In the genomic region with DNA sequence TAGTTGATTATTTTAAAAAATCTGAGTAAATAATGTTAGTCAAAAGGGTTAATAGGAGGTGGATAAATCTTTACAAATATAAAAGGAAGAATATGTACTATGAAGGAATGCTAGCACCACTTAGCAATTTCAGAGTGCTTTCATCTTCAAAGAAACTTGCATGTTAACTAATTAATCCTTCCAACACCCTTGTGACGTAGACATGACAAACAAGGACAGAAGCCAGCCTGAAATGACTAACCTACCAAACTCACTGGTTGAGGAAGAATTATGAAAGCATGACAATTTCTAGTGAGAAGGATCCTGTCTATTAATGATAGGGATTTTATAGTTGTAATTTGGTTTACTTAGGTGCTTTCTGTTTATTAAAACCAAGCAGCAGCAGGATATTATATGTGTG, we compare ENCODE assay signal across 15 cellular contexts.
DNase-seq lines count a peak whose midpoint lies in the region; TF ChIP-seq lines count a peak whose summit lies in the region.
"Had no signal": no experiment of that assay in that cellular context is flagged by ENCODE, and none has a peak within 500 bp of the region (broad histone marks: within the 10 kb centered on the region; RNA-seq: fewer than 3 reads in every experiment).

No MANE protein-coding gene starts in this region.

- no peaks in the 10 kb centered on the region for H4K20me1 ChIP-seq in hepatocyte (ENCODE audit: insufficient read depth, poor library complexity, severe bottlenecking)

- H2AFZ ChIP-seq in hepatocyte, result peak overlapping the region; percentile 4

- no peaks in the 10 kb centered on the region for H3K9me2 ChIP-seq in hepatocyte (replicated peaks; ENCODE audit: insufficient read depth)

- H3K4me3 ChIP-seq in adipocyte (ENCODE audit: low read length) (peak overlapping the region; percentile 14), hepatocyte (no peak overlapping the region), lower leg skin (ENCODE audit: low read depth, poor library complexity, severe bottlenecking) (no peak overlapping the region)
- H3K4me3 ChIP-seq: GM23338, K562 had no signal

- H3K4me1 ChIP-seq in adipocyte (ENCODE audit: control insufficient read depth, insufficient read depth, low read length) (peaks cover 28% of the 10 kb centered on the region), hepatocyte (ENCODE audit: insufficient read depth) (peaks cover 27% of the 10 kb centered on the region)

- no peaks in the 10 kb centered on the region for H3K79me2 ChIP-seq in hepatocyte

- H3K9me3 ChIP-seq in adipocyte (ENCODE audit: control insufficient read depth, low read length) (no peaks in the 10 kb centered on the region), hepatocyte (ENCODE audit: low read depth) (no peaks in the 10 kb centered on the region)

- peak overlapping the region; percentile 49 for H3K27ac ChIP-seq in hepatocyte

- peak overlapping the region; percentile 43 for H3K4me2 ChIP-seq in hepatocyte
- H3K4me2 ChIP-seq: GM23338 had no signal

- H3K27me3 Mint-ChIP-seq in nephron (ENCODE audit: low read depth), result no peaks in the 10 kb centered on the region
- H3K27me3 Mint-ChIP-seq: CD4-positive, alpha-beta T cell had no signal

- H3K4me3 Mint-ChIP-seq in nephron, result no peak overlapping the region
- H3K4me3 Mint-ChIP-seq: CD4-positive, alpha-beta T cell; GM23338 had no signal

- no peak for TF ChIP-seq POLR2A in lower leg skin (IDR thresholded peaks at IDR 0.05)

- WGBS in hepatocyte (ENCODE audit: low lambda C conversion rate, missing lambda C conversion rate), result 68% methylated on average over 1 of the region's 1 CpG
- WGBS in lower leg skin, 2 donors, result 56 to 69% methylated on average over 1 of the region's 1 CpG

- DNase-seq in adipocyte (ENCODE audit: low read depth) (no peak), hepatocyte (ENCODE audit: low spot score) (no peak), HCEC 1CT (no peak), DMS 273 treated with DMSO at 0.1 percent for 48 hours (lab: John Stamatoyannopoulos, UW) (no peak), lower leg skin (ENCODE audit: low spot score in 2 of 2) (no peak), NCI-H1105 treated with DMSO at 0.1 percent for 48 hours (lab: John Stamatoyannopoulos, UW) (no peak)
- DNase-seq: CD4-positive, alpha-beta T cell; GF-D8; NCI-H1092 treated with DMSO at 0.1 percent for 48 hours; NCI-H2081 treated with DMSO at 0.1 percent for 48 hours; NCI-H446 treated with DMSO at 0.1 percent for 48 hours; NK-92 treated with Interleukin-12 subunit alpha and Interleukin-12 subunit beta, amount 100 ng/mL, for 24 hours had no signal

- no peak for TF ChIP-seq CTCF in hepatocyte (IDR thresholded peaks at IDR 0.05; ENCODE audit: poor library complexity)
- TF ChIP-seq CTCF in nephron (IDR thresholded peaks at IDR 0.05; ENCODE audit: unreplicated experiment in 3 of 3), result no peak
- TF ChIP-seq CTCF in lower leg skin (IDR thresholded peaks at IDR 0.05), result no peak

- no peak overlapping the region for H3K9ac ChIP-seq in adipocyte (ENCODE audit: low read length)

- intact Hi-C loops in lower leg skin (cut with DNase I; ENCODE audit: low total_unique reads), result no loop called here

- H3K27me3 ChIP-seq in adipocyte (replicated peaks; ENCODE audit: control insufficient read depth, insufficient read depth, low read length), result no peaks in the 10 kb centered on the region
- H3K27me3 ChIP-seq in hepatocyte, result no peaks in the 10 kb centered on the region

- H3K36me3 Mint-ChIP-seq in nephron (ENCODE audit: low read depth), result no peaks in the 10 kb centered on the region

- peaks cover 33% of the 10 kb centered on the region for H3K4me1 Mint-ChIP-seq in nephron
- H3K4me1 Mint-ChIP-seq: GM23338 had no signal

- peak overlapping the region; percentile 15 to 81 (median 38) for H3K27ac Mint-ChIP-seq in nephron
- H3K27ac Mint-ChIP-seq: CD4-positive, alpha-beta T cell; GM23338 had no signal

- H3K36me3 ChIP-seq in adipocyte (ENCODE audit: control insufficient read depth, insufficient read depth, low read length, severe bottlenecking) (no peaks in the 10 kb centered on the region), hepatocyte (replicated peaks; ENCODE audit: insufficient read depth, low read depth) (no peaks in the 10 kb centered on the region)

- peaks cover 3% of the 10 kb centered on the region for H3K9me3 Mint-ChIP-seq in nephron
- H3K9me3 Mint-ChIP-seq: GM23338 had no signal
